Comparison of ENCODE assay signal across 19 cellular contexts in genomic region chr1:6426321-6426971, GRCh38. TPM values are rescaled to one million over a fixed set of nuclear protein-coding genes. Genes with fewer than 3 reads are reported as not detected.
"Had no signal": no experiment of that assay in that cellular context is flagged by ENCODE, and none has a peak within 500 bp of the region (broad histone marks: within the 10 kb centered on the region; RNA-seq: fewer than 3 reads in every experiment).

No MANE protein-coding gene starts in this region.

- ATAC-seq: activated CD4-positive, CD25-positive, alpha-beta regulatory T cell treated with anti-CD3 and anti-CD28 coated beads, Interleukin-2, amount 50 U/mL, for 24 hours; effector memory CD8-positive, alpha-beta T cell; left lobe of liver; natural killer cell; stimulated activated naive B cell treated with anti-CD40 and anti-IgM and Interleukin-4, amounts not matched to agents 10 μg/mL and 1 μg/mL and 100 μg/mL, for 72 hours had no signal

- H3K4me3 Mint-ChIP-seq: activated CD4-positive, alpha-beta T cell treated with anti-CD3 and anti-CD28 coated beads, Interleukin-2, amount 10 ng/mL, durations not matched to agents 7 days and 5 days; activated naive CD8-positive, alpha-beta T cell; natural killer cell; stimulated activated naive B cell treated with anti-CD40 and anti-IgM and Interleukin-4, amounts not matched to agents 10 μg/mL and 1 μg/mL and 100 μg/mL, for 72 hours; T-helper 2 cell treated with Interferon-gamma antibody and Interleukin-4, amounts not matched to agents 5 μg/mL and 100 μg/mL, for 36 hours had no signal

- H3K36me3 ChIP-seq: cardiac muscle cell, spleen, thyroid gland had no signal

- H3K36me3 Mint-ChIP-seq: activated naive CD8-positive, alpha-beta T cell; natural killer cell; stimulated activated naive B cell treated with anti-CD40 and anti-IgM and Interleukin-4, amounts not matched to agents 10 μg/mL and 1 μg/mL and 100 μg/mL, for 72 hours had no signal

- H3K9me3 ChIP-seq: spleen, thyroid gland had no signal

- H3K27ac ChIP-seq: cardiac muscle cell, spleen, thyroid gland had no signal

- DNase-seq: activated CD4-positive, alpha-beta T cell treated with anti-CD3 and anti-CD28 coated beads, Interleukin-2, amount 10 ng/mL, durations not matched to agents 7 days and 5 days; activated gamma-delta T cell; amniotic stem cell; dermis blood vessel endothelial cell; effector memory CD8-positive, alpha-beta T cell; foreskin fibroblast; glutamatergic neuron; hippocampal formation; natural killer cell; spleen; stimulated activated CD4-positive, alpha-beta T cell treated with anti-CD3 and anti-CD28 coated beads, Interleukin-4, amount 100 ng/mL, for 4 hours; stimulated activated naive B cell treated with anti-CD40 and anti-IgM and Interleukin-4, amounts not matched to agents 10 μg/mL and 1 μg/mL and 100 μg/mL, for 72 hours; thyroid gland had no signal

- H3K27ac Mint-ChIP-seq: activated CD4-positive, alpha-beta T cell treated with anti-CD3 and anti-CD28 coated beads, Interleukin-2, amount 10 ng/mL, durations not matched to agents 7 days and 5 days; activated naive CD8-positive, alpha-beta T cell; effector memory CD8-positive, alpha-beta T cell; natural killer cell; stimulated activated naive B cell treated with anti-CD40 and anti-IgM and Interleukin-4, amounts not matched to agents 10 μg/mL and 1 μg/mL and 100 μg/mL, for 72 hours; T-helper 2 cell treated with Interferon-gamma antibody and Interleukin-4, amounts not matched to agents 5 μg/mL and 100 μg/mL, for 36 hours had no signal

- H3K9me3 Mint-ChIP-seq: activated CD4-positive, alpha-beta T cell treated with anti-CD3 and anti-CD28 coated beads, Interleukin-2, amount 10 ng/mL, durations not matched to agents 7 days and 5 days; effector memory CD8-positive, alpha-beta T cell; natural killer cell; stimulated activated naive B cell treated with anti-CD40 and anti-IgM and Interleukin-4, amounts not matched to agents 10 μg/mL and 1 μg/mL and 100 μg/mL, for 72 hours; T-helper 2 cell treated with Interferon-gamma antibody and Interleukin-4, amounts not matched to agents 5 μg/mL and 100 μg/mL, for 36 hours had no signal

- H3K4me3 ChIP-seq: cardiac muscle cell, lung, thyroid gland had no signal

RNA-seq across cellular contexts. Expression of gene HES2, which starts 6.7 kb away (rescaled TPM):
- total RNA-seq: cardiac muscle cell, natural killer cell, thyroid gland had no signal
